In the genomic region with DNA sequence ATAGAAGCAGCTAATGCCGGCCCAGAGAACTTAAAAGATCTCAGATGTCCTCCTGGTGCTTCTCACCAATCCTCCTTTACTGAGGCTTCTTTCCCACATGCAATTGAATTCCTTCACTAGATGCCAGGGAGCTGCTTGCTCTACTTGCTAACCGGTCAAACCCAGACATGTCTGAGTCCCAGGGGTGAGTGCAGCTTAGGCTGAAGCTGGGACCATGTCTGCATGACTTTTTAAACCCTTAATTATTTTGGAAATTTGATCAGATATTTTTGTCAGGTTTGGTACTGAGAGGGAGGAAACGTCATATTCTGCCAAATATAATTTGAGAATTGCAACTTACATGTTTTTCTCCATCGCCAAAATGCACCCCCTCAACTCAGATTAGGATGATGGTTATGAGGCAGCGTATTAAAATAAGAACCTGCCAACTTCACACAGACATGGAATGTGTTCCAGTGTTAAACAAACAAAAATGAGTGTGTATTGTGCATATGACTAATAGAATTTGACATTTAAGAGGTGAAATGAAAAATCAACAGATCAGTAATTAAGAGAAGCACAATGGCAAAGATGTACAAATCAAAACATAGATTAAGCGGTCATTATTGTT, we compare ENCODE assay signal across 1 cellular context.
TF ChIP-seq lines count a peak whose summit lies in the region.

No MANE protein-coding gene starts in this region.

TF ChIP-seq in GM23338, 12 proteins besides CTCF, POLR2A, EP300 and RAD21 (continued from another document):
- TF ChIP-seq, protein P1, sequence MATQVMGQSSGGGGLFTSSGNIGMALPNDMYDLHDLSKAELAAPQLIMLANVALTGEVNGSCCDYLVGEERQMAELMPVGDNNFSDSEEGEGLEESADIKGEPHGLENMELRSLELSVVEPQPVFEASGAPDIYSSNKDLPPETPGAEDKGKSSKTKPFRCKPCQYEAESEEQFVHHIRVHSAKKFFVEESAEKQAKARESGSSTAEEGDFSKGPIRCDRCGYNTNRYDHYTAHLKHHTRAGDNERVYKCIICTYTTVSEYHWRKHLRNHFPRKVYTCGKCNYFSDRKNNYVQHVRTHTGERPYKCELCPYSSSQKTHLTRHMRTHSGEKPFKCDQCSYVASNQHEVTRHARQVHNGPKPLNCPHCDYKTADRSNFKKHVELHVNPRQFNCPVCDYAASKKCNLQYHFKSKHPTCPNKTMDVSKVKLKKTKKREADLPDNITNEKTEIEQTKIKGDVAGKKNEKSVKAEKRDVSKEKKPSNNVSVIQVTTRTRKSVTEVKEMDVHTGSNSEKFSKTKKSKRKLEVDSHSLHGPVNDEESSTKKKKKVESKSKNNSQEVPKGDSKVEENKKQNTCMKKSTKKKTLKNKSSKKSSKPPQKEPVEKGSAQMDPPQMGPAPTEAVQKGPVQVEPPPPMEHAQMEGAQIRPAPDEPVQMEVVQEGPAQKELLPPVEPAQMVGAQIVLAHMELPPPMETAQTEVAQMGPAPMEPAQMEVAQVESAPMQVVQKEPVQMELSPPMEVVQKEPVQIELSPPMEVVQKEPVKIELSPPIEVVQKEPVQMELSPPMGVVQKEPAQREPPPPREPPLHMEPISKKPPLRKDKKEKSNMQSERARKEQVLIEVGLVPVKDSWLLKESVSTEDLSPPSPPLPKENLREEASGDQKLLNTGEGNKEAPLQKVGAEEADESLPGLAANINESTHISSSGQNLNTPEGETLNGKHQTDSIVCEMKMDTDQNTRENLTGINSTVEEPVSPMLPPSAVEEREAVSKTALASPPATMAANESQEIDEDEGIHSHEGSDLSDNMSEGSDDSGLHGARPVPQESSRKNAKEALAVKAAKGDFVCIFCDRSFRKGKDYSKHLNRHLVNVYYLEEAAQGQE (IDR thresholded peaks at IDR 0.05; ENCODE audit: unreplicated experiment) = no peak
- TF ChIP-seq EZH2 (IDR thresholded peaks at IDR 0.05; ENCODE audit: low read depth, unreplicated experiment) = no peak
